In genomic region chr7:80105706-80106408, GRCh38 we compare ENCODE assay signal across 1 cellular context.
TF ChIP-seq lines count a peak whose summit lies in the region.

No MANE protein-coding gene starts in this region.

TF ChIP-seq in HCT116, 20 proteins besides CTCF, POLR2A, EP300 and RAD21:
- TF ChIP-seq ZBTB33 (IDR thresholded peaks at IDR 0.05; ENCODE audit: extremely low read depth, insufficient replicate concordance, low read length) (no peak), SRF (IDR thresholded peaks at IDR 0.05; ENCODE audit: low read depth) (no peak), POLR2AphosphoS5 (IDR thresholded peaks at IDR 0.05; ENCODE audit: low read depth, low read length) (no peak), ATF3 (IDR thresholded peaks at IDR 0.05) (no peak), TCF7L2 (IDR thresholded peaks at IDR 0.05; ENCODE audit: borderline replicate concordance, extremely low read depth, insufficient read depth, insufficient read length) (no peak), ELF1 (IDR thresholded peaks at IDR 0.05; ENCODE audit: borderline replicate concordance, low read depth) (no peak), JUND (IDR thresholded peaks at IDR 0.05) (no peak)
